In genomic region chr3:41932511-41932910, GRCh38 we compare ENCODE assay signal across 1 cellular context.
TF ChIP-seq lines count a peak whose summit lies in the region.

No MANE protein-coding gene starts in this region.

TF ChIP-seq in SK-N-SH, 30 proteins besides CTCF, POLR2A, EP300 and RAD21 (continued from another document):
- no peak for TF ChIP-seq YY1 (IDR thresholded peaks at IDR 0.05; ENCODE audit: low read depth)
